3 cellular contexts compared by ENCODE assay signal in genomic region chr2:101438555-101438954, GRCh38. TPM values are rescaled to one million over a fixed set of nuclear protein-coding genes. Genes with fewer than 3 reads are reported as not detected.
"Had no signal": no experiment of that assay in that cellular context is flagged by ENCODE, and none has a peak within 500 bp of the region (broad histone marks: within the 10 kb centered on the region; RNA-seq: fewer than 3 reads in every experiment).

No MANE protein-coding gene starts in this region.

RNA-seq across cellular contexts. Expression of gene RFX8, which starts 36.4 kb away (rescaled TPM):
- total RNA-seq: MCF 10A, Right ventricle myocardium inferior, SK-MEL-5 had no signal

RNA-seq across cellular contexts. Expression of gene CREG2, which starts 51.3 kb away (rescaled TPM):
- total RNA-seq: MCF 10A, Right ventricle myocardium inferior, SK-MEL-5 had no signal
